ENCODE assay signal across 10 cellular contexts in genomic region chr10:93071674-93072224, GRCh38. TPM values are rescaled to one million over a fixed set of nuclear protein-coding genes. Genes with fewer than 3 reads are reported as not detected.
A peak's percentile ranks its signal among the peaks of the same experiment; 100 is the strongest.
DNase-seq lines count a peak whose midpoint lies in the region; ATAC-seq, FAIRE-seq and TF ChIP-seq lines count a peak whose summit lies in the region.
"Had no signal": no experiment of that assay in that cellular context is flagged by ENCODE, and none has a peak within 500 bp of the region (broad histone marks: within the 10 kb centered on the region; RNA-seq: fewer than 3 reads in every experiment).

No MANE protein-coding gene starts in this region.

- no peaks in the 10 kb centered on the region for H3K36me3 Mint-ChIP-seq in activated CD8-positive, alpha-beta T cell treated with anti-CD3 and anti-CD28 coated beads for 36 hours (ENCODE audit: low read depth)
- H3K36me3 Mint-ChIP-seq in stimulated activated memory B cell treated with anti-CD40 and anti-IgM and Interleukin-4, amounts not matched to agents 10 μg/mL and 1 μg/mL and 100 μg/mL, for 72 hours, result no peaks in the 10 kb centered on the region

- no peak overlapping the region for H3K27ac ChIP-seq in keratinocyte (ENCODE audit: control insufficient read depth, insufficient read depth, low read length)
- H3K27ac ChIP-seq: HL-60 had no signal

- peaks cover 29% of the 10 kb centered on the region for H3K4me1 Mint-ChIP-seq in activated CD8-positive, alpha-beta T cell treated with anti-CD3 and anti-CD28 coated beads for 36 hours (ENCODE audit: low read depth)
- H3K4me1 Mint-ChIP-seq in stimulated activated memory B cell treated with anti-CD40 and anti-IgM and Interleukin-4, amounts not matched to agents 10 μg/mL and 1 μg/mL and 100 μg/mL, for 72 hours, result peaks cover 58% of the 10 kb centered on the region

- H3K27me3 ChIP-seq in keratinocyte (ENCODE audit: control insufficient read depth, extremely low read depth, insufficient read depth, low read length), result peaks cover 98% of the 10 kb centered on the region

- dilution Hi-C loops in keratinocyte (cut with MboI; ENCODE audit: extremely low pct_ligation_motif_present, low sequenced_read_pairs), result no loop called here

- no peak for ATAC-seq in activated CD8-positive, alpha-beta T cell treated with anti-CD3 and anti-CD28 coated beads for 36 hours
- no peak for ATAC-seq in stimulated activated memory B cell treated with anti-CD40 and anti-IgM and Interleukin-4, amounts not matched to agents 10 μg/mL and 1 μg/mL and 100 μg/mL, for 72 hours
- ATAC-seq in GM21367 (IDR thresholded peaks at IDR 0.05; ENCODE audit: unreplicated experiment), result no peak
- ATAC-seq in GM18520 (IDR thresholded peaks at IDR 0.05; ENCODE audit: unreplicated experiment), result no peak

- peak overlapping the region; percentile 22 for H3K4me2 ChIP-seq in keratinocyte (ENCODE audit: control insufficient read depth, extremely low read depth, insufficient read depth, low read depth, low read length)

- no peak overlapping the region for H3K4me3 ChIP-seq in keratinocyte (ENCODE audit: control insufficient read depth in 2 of 3, extremely low read depth in 1 of 3, insufficient read depth in 2 of 3, low read depth in 1 of 3, low read length in 3 of 3)

- no peak for FAIRE-seq in keratinocyte (lab: Jason Lieb, UNC)

- DNase-seq in NCI-H82 (lab: John Stamatoyannopoulos, UW) (peak; percentile 9), NCI-H82 treated with DMSO at 0.1 percent for 48 hours (lab: John Stamatoyannopoulos, UW; ENCODE audit: unreplicated experiment) (no peak), keratinocyte (ENCODE audit: low read depth, low spot score) (no peak)
- DNase-seq in activated CD8-positive, alpha-beta T cell treated with anti-CD3 and anti-CD28 coated beads for 36 hours, result peak; percentile 4
- no peak for DNase-seq in stimulated activated CD4-positive, alpha-beta T cell treated with anti-CD3 and anti-CD28 coated beads, Interleukin-2, amount 100 ng/mL, for 48 hours
- DNase-seq: amniotic stem cell had no signal

- H3K9me1 ChIP-seq in keratinocyte (ENCODE audit: control insufficient read depth, extremely low read depth, insufficient read depth, low read length), result no peaks in the 10 kb centered on the region

- H4K20me1 ChIP-seq in keratinocyte (ENCODE audit: control insufficient read depth, extremely low read depth, insufficient read depth, low read length), result peaks cover 4% of the 10 kb centered on the region

- POLR2A ChIA-PET in activated CD8-positive, alpha-beta T cell treated with anti-CD3 and anti-CD28 coated beads for 36 hours (lab: Charles Lee), result no interaction called here

- H3K27me3 Mint-ChIP-seq in activated CD8-positive, alpha-beta T cell treated with anti-CD3 and anti-CD28 coated beads for 36 hours, result peaks cover 78% of the 10 kb centered on the region
- H3K27me3 Mint-ChIP-seq in stimulated activated memory B cell treated with anti-CD40 and anti-IgM and Interleukin-4, amounts not matched to agents 10 μg/mL and 1 μg/mL and 100 μg/mL, for 72 hours, result peaks cover 87% of the 10 kb centered on the region

- H2AFZ ChIP-seq in keratinocyte (ENCODE audit: control insufficient read depth, low read length), result no peak overlapping the region

- no peaks in the 10 kb centered on the region for H3K79me2 ChIP-seq in keratinocyte (ENCODE audit: control insufficient read depth, insufficient read depth, low read length)

- no peak overlapping the region for H3K27ac Mint-ChIP-seq in activated CD8-positive, alpha-beta T cell treated with anti-CD3 and anti-CD28 coated beads for 36 hours
- no peak overlapping the region for H3K27ac Mint-ChIP-seq in stimulated activated memory B cell treated with anti-CD40 and anti-IgM and Interleukin-4, amounts not matched to agents 10 μg/mL and 1 μg/mL and 100 μg/mL, for 72 hours

- TF ChIP-seq CTCF in activated CD8-positive, alpha-beta T cell treated with anti-CD3 and anti-CD28 coated beads for 36 hours (IDR thresholded peaks at IDR 0.05), result no peak
- TF ChIP-seq CTCF in keratinocyte (optimal IDR thresholded peaks at IDR 0.05 in 1 of 3, IDR thresholded peaks at IDR 0.05 in 1 of 3, conservative IDR thresholded peaks at IDR 0.05 in 1 of 3; ENCODE audit: extremely low read depth in 1 of 3, insufficient read depth in 2 of 3, low read length in 3 of 3), result no peak

- no peak overlapping the region for H3K4me3 Mint-ChIP-seq in activated CD8-positive, alpha-beta T cell treated with anti-CD3 and anti-CD28 coated beads for 36 hours
- H3K4me3 Mint-ChIP-seq in stimulated activated memory B cell treated with anti-CD40 and anti-IgM and Interleukin-4, amounts not matched to agents 10 μg/mL and 1 μg/mL and 100 μg/mL, for 72 hours, result peak overlapping the region; percentile 70

- no peaks in the 10 kb centered on the region for H3K36me3 ChIP-seq in keratinocyte (ENCODE audit: control insufficient read depth in 2 of 2, extremely low read depth in 1 of 2, insufficient read depth in 2 of 2, low read length in 2 of 2)

- intact Hi-C loops in activated CD8-positive, alpha-beta T cell treated with anti-CD3 and anti-CD28 coated beads for 36 hours (cut with micrococcal nuclease), result loop anchor here (10.0 kb wide), 2 partner anchors 107 to 377 kb away; no protein-coding TSS in a partner anchor

- no peak overlapping the region for H3K9ac ChIP-seq in keratinocyte (ENCODE audit: control insufficient read depth, extremely low read depth, insufficient read depth, low read length)

- H3K9me3 Mint-ChIP-seq in activated CD8-positive, alpha-beta T cell treated with anti-CD3 and anti-CD28 coated beads for 36 hours, result no peaks in the 10 kb centered on the region
- no peaks in the 10 kb centered on the region for H3K9me3 Mint-ChIP-seq in stimulated activated memory B cell treated with anti-CD40 and anti-IgM and Interleukin-4, amounts not matched to agents 10 μg/mL and 1 μg/mL and 100 μg/mL, for 72 hours

- no peaks in the 10 kb centered on the region for H3K4me1 ChIP-seq in keratinocyte (ENCODE audit: control insufficient read depth, extremely low read depth, insufficient read depth, low read length)

- no peaks in the 10 kb centered on the region for H3K9me3 ChIP-seq in keratinocyte (ENCODE audit: control insufficient read depth, low read depth, low read length)

- CTCF ChIA-PET in activated CD8-positive, alpha-beta T cell treated with anti-CD3 and anti-CD28 coated beads for 36 hours (lab: Charles Lee), result interaction anchor here (2.8 kb wide), 1 partner anchor 10 kb away, joined by 6 read pairs; no protein-coding TSS in a partner anchor

RNA-seq across cellular contexts. Expression of gene CYP26A1, which starts 1.9 kb away (rescaled TPM):
- total RNA-seq in activated CD8-positive, alpha-beta T cell treated with anti-CD3 and anti-CD28 coated beads for 36 hours, result not detected
- not detected in 3 replicates for polyA plus RNA-seq in keratinocyte
- not detected for polyA plus RNA-seq in keratinocyte (2011; ENCODE audit: low read depth)
- not detected in 2 replicates for polyA plus RNA-seq in keratinocyte (2011; cell fraction: cytosol; rRNA removed)
- polyA plus RNA-seq in keratinocyte (2011; cell fraction: nucleus; rRNA removed), result not detected in 2 replicates
- polyA plus RNA-seq in keratinocyte (2012; ENCODE audit: low replicate concordance), result not detected in 2 replicates
- polyA minus RNA-seq in keratinocyte, result not detected in 3 replicates
- polyA minus RNA-seq in keratinocyte (2011; cell fraction: cytosol; rRNA and poly(A)+ RNA removed), result not detected
- polyA minus RNA-seq in keratinocyte (2011; cell fraction: nucleus; rRNA and poly(A)+ RNA removed), result not detected in 2 replicates

RNA-seq across cellular contexts. Expression of gene CYP26C1, which starts 11.2 kb away (rescaled TPM):
- total RNA-seq in activated CD8-positive, alpha-beta T cell treated with anti-CD3 and anti-CD28 coated beads for 36 hours, result not detected
- polyA plus RNA-seq in keratinocyte, result not detected in 3 replicates
- polyA plus RNA-seq in keratinocyte (2011; ENCODE audit: low read depth), result not detected
- polyA plus RNA-seq in keratinocyte (2011; cell fraction: cytosol; rRNA removed), result not detected in 2 replicates
- polyA plus RNA-seq in keratinocyte (2011; cell fraction: nucleus; rRNA removed), result not detected in 2 replicates
- polyA plus RNA-seq in keratinocyte (2012; ENCODE audit: low replicate concordance), result not detected in 2 replicates
- not detected in 3 replicates for polyA minus RNA-seq in keratinocyte
- not detected for polyA minus RNA-seq in keratinocyte (2011; cell fraction: cytosol; rRNA and poly(A)+ RNA removed)
- 0.16 TPM in 1 of 2 replicates, not detected in the other for polyA minus RNA-seq in keratinocyte (2011; cell fraction: nucleus; rRNA and poly(A)+ RNA removed)

Comparison
In these comparisons a context has a peak if more than half of its experiments do, and no peak if none do; other contexts are left out.
1. DNase-seq: peak in NCI-H82 (single experiment) and activated CD8-positive, alpha-beta T cell treated with anti-CD3 and anti-CD28 coated beads for 36 hours (single experiment); none in NCI-H82 treated with DMSO at 0.1 percent for 48 hours (single experiment), keratinocyte (single experiment) and stimulated activated CD4-positive, alpha-beta T cell treated with anti-CD3 and anti-CD28 coated beads, Interleukin-2, amount 100 ng/mL, for 48 hours (0 of 2).